Comparison of ENCODE assay signal across 10 cellular contexts in the genomic region with DNA sequence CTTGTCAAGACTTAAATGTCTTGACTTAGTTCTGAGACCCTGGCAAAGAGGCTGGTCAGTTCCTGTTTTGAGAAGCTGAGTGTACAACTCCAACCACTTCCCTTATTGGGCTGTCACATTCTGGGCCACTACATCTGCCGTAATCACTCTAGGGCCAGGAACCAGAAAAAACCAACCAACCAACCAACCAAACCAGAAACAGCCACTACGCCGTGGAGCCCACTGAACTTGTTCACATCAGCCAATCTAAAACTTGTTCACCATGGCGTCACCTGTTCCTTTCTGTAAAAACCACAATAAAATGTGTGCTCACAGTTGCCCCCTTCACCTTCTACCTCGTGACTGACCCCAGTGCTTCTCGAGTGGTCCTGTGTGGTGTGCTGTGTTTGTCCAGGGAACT.
DNase-seq lines count a peak whose midpoint lies in the region; ATAC-seq and TF ChIP-seq lines count a peak whose summit lies in the region.
"Had no signal": no experiment of that assay in that cellular context is flagged by ENCODE, and none has a peak within 500 bp of the region (broad histone marks: within the 10 kb centered on the region; RNA-seq: fewer than 3 reads in every experiment).

No MANE protein-coding gene starts in this region.

- no peak overlapping the region for H3K4me3 ChIP-seq in CD8-positive, alpha-beta T cell (ENCODE audit: low read depth, low read length)
- no peak overlapping the region for H3K4me3 ChIP-seq in foreskin fibroblast (ENCODE audit: low read depth in 1 of 2, low read length in 2 of 2)

- CTCF ChIA-PET in CD8-positive, alpha-beta T cell (lab: Charles Lee): no interaction called here

- intact Hi-C loops in CD8-positive, alpha-beta T cell (cut with DNase I, micrococcal nuclease): no loop called here

- H3K9me3 Mint-ChIP-seq in CD8-positive, alpha-beta T cell: no peaks in the 10 kb centered on the region

- no peaks in the 10 kb centered on the region for H3K36me3 Mint-ChIP-seq in CD8-positive, alpha-beta T cell

- H3K27ac Mint-ChIP-seq in CD8-positive, alpha-beta T cell: no peak overlapping the region

- no peak for ATAC-seq in CD8-positive, alpha-beta T cell
- ATAC-seq in HG03457 (IDR thresholded peaks at IDR 0.05; ENCODE audit: unreplicated experiment): peak; percentile 72

- H3K4me1 ChIP-seq in CD8-positive, alpha-beta T cell (ENCODE audit: insufficient read depth, low read length): peaks cover 13% of the 10 kb centered on the region

- H3K27me3 Mint-ChIP-seq in CD8-positive, alpha-beta T cell (ENCODE audit: low read depth): no peaks in the 10 kb centered on the region

- H3K27ac ChIP-seq in CD8-positive, alpha-beta T cell (ENCODE audit: low read depth, low read length): no peak overlapping the region

- no peaks in the 10 kb centered on the region for H3K27me3 ChIP-seq in CD8-positive, alpha-beta T cell (ENCODE audit: insufficient read depth, low read length)

- no peak for TF ChIP-seq CTCF in CD8-positive, alpha-beta T cell (IDR thresholded peaks at IDR 0.05)
- TF ChIP-seq CTCF in GM20000 (IDR thresholded peaks at IDR 0.05; ENCODE audit: extremely low read depth, missing control alignments) (no peak), foreskin fibroblast (IDR thresholded peaks at IDR 0.05; ENCODE audit: low read depth, low read length) (no peak)

- POLR2A ChIA-PET in CD8-positive, alpha-beta T cell (lab: Charles Lee): no interaction called here

- no peak overlapping the region for H3K4me3 Mint-ChIP-seq in CD8-positive, alpha-beta T cell

- peak in 4 of 7 experiments; percentile 3 to 32 (median 8) for DNase-seq in CD8-positive, alpha-beta T cell
- DNase-seq in GM20000 (ENCODE audit: low spot score): peak; percentile 33
- peak; percentile 66 for DNase-seq in globus pallidus (ENCODE audit: low spot score)
- DNase-seq in foreskin fibroblast: no peak
- DNase-seq in activated CD4-positive, alpha-beta T cell treated with anti-CD3 and anti-CD28 coated beads for 4 hours: no peak
- DNase-seq in NCI-H510A (lab: John Stamatoyannopoulos, UW): no peak
- no peak for DNase-seq in occipital lobe (lab: John Stamatoyannopoulos, UW)
- DNase-seq: DMS53, NCI-H446 treated with DMSO at 0.1 percent for 48 hours had no signal

- H3K4me1 Mint-ChIP-seq in CD8-positive, alpha-beta T cell (ENCODE audit: low read depth): peaks cover 27% of the 10 kb centered on the region

- H3K36me3 ChIP-seq in CD8-positive, alpha-beta T cell (ENCODE audit: insufficient read depth, low read length): no peaks in the 10 kb centered on the region

- no peaks in the 10 kb centered on the region for H3K9me3 ChIP-seq in CD8-positive, alpha-beta T cell (ENCODE audit: low read length)

Comparison
In these comparisons a context has a peak if more than half of its experiments do, and no peak if none do; other contexts are left out.
1. DNase-seq: peak in CD8-positive, alpha-beta T cell (4 of 7), GM20000 (single experiment) and globus pallidus (single experiment); none in foreskin fibroblast (0 of 2), activated CD4-positive, alpha-beta T cell treated with anti-CD3 and anti-CD28 coated beads for 4 hours (0 of 2), NCI-H510A (single experiment) and occipital lobe (single experiment).